2 cellular contexts compared by ENCODE assay signal in genomic region chr10:104638861-104639594, GRCh38.
TF ChIP-seq lines count a peak whose summit lies in the region.

No MANE protein-coding gene starts in this region.

TF ChIP-seq in A549, 52 proteins besides CTCF, POLR2A, EP300 and RAD21:
- TF ChIP-seq FOSB (CRISPR knock-in tag; IDR thresholded peaks at IDR 0.05), result no peak
- no peak for TF ChIP-seq ZC3H11A (IDR thresholded peaks at IDR 0.05)
- TF ChIP-seq GATA3 (IDR thresholded peaks at IDR 0.05; ENCODE audit: borderline replicate concordance), result no peak
- TF ChIP-seq, protein P1, sequence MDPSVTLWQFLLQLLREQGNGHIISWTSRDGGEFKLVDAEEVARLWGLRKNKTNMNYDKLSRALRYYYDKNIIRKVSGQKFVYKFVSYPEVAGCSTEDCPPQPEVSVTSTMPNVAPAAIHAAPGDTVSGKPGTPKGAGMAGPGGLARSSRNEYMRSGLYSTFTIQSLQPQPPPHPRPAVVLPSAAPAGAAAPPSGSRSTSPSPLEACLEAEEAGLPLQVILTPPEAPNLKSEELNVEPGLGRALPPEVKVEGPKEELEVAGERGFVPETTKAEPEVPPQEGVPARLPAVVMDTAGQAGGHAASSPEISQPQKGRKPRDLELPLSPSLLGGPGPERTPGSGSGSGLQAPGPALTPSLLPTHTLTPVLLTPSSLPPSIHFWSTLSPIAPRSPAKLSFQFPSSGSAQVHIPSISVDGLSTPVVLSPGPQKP (IDR thresholded peaks at IDR 0.05; ENCODE audit: low read depth, low read length), result no peak
- TF ChIP-seq, protein P2, sequence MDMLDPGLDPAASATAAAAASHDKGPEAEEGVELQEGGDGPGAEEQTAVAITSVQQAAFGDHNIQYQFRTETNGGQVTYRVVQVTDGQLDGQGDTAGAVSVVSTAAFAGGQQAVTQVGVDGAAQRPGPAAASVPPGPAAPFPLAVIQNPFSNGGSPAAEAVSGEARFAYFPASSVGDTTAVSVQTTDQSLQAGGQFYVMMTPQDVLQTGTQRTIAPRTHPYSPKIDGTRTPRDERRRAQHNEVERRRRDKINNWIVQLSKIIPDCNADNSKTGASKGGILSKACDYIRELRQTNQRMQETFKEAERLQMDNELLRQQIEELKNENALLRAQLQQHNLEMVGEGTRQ (IDR thresholded peaks at IDR 0.05), result no peak
- TF ChIP-seq SMC3 (IDR thresholded peaks at IDR 0.05), result no peak
- TF ChIP-seq MAZ (IDR thresholded peaks at IDR 0.05; ENCODE audit: borderline replicate concordance, low read depth, low read length), result no peak
- no peak for TF ChIP-seq CBX2 (IDR thresholded peaks at IDR 0.05; ENCODE audit: borderline replicate concordance, low read depth)
- TF ChIP-seq CEBPB (IDR thresholded peaks at IDR 0.05), result no peak

TF ChIP-seq in GM12878, 131 proteins besides CTCF, POLR2A, EP300 and RAD21:
- TF ChIP-seq NR2F1 (conservative IDR thresholded peaks at IDR 0.05) (no peak), ESRRA (IDR thresholded peaks at IDR 0.05; ENCODE audit: low read length) (no peak), ZNF687 (IDR thresholded peaks at IDR 0.05) (no peak), BACH1 (IDR thresholded peaks at IDR 0.05; ENCODE audit: borderline replicate concordance) (no peak), ATF7 (IDR thresholded peaks at IDR 0.05; ENCODE audit: low read depth) (no peak), CHD2 (IDR thresholded peaks at IDR 0.05; ENCODE audit: borderline replicate concordance, low read depth, low read length) (no peak), GABPA (IDR thresholded peaks at IDR 0.05; ENCODE audit: low read depth) (no peak), HDAC6 (IDR thresholded peaks at IDR 0.05; ENCODE audit: unreplicated experiment) (no peak), TAF1 (IDR thresholded peaks at IDR 0.05; ENCODE audit: borderline replicate concordance, low read depth, low read length) (no peak), NFIC (IDR thresholded peaks at IDR 0.05; ENCODE audit: low read depth, low read length) (no peak), CREB1 (IDR thresholded peaks at IDR 0.05; ENCODE audit: low read depth) (no peak), TBL1XR1 (IDR thresholded peaks at IDR 0.05; ENCODE audit: low read depth, low read length) (no peak), IRF5 (IDR thresholded peaks at IDR 0.05; ENCODE audit: borderline replicate concordance) (no peak), ZZZ3 (IDR thresholded peaks at IDR 0.05; ENCODE audit: control insufficient read depth, insufficient read length, low read depth) (no peak)
- TF ChIP-seq, protein P3, sequence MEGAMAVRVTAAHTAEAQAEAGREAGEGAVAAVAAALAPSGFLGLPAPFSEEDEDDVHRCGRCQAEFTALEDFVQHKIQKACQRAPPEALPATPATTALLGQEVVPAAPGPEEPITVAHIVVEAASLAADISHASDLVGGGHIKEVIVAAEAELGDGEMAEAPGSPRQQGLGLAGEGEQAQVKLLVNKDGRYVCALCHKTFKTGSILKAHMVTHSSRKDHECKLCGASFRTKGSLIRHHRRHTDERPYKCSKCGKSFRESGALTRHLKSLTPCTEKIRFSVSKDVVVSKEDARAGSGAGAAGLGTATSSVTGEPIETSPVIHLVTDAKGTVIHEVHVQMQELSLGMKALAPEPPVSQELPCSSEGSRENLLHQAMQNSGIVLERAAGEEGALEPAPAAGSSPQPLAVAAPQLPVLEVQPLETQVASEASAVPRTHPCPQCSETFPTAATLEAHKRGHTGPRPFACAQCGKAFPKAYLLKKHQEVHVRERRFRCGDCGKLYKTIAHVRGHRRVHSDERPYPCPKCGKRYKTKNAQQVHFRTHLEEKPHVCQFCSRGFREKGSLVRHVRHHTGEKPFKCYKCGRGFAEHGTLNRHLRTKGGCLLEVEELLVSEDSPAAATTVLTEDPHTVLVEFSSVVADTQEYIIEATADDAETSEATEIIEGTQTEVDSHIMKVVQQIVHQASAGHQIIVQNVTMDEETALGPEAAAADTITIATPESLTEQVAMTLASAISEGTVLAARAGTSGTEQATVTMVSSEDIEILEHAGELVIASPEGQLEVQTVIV (IDR thresholded peaks at IDR 0.05; ENCODE audit: borderline replicate concordance, partially characterized antibody), result no peak
- TF ChIP-seq, protein P4, sequence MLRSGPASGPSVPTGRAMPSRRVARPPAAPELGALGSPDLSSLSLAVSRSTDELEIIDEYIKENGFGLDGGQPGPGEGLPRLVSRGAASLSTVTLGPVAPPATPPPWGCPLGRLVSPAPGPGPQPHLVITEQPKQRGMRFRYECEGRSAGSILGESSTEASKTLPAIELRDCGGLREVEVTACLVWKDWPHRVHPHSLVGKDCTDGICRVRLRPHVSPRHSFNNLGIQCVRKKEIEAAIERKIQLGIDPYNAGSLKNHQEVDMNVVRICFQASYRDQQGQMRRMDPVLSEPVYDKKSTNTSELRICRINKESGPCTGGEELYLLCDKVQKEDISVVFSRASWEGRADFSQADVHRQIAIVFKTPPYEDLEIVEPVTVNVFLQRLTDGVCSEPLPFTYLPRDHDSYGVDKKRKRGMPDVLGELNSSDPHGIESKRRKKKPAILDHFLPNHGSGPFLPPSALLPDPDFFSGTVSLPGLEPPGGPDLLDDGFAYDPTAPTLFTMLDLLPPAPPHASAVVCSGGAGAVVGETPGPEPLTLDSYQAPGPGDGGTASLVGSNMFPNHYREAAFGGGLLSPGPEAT (IDR thresholded peaks at IDR 0.05; ENCODE audit: low read depth), result no peak
